In genomic region chr12:91515944-91516739, GRCh38 we compare ENCODE assay signal across 23 cellular contexts.
DNase-seq lines count a peak whose midpoint lies in the region; ATAC-seq, FAIRE-seq and TF ChIP-seq lines count a peak whose summit lies in the region.
"Had no signal": no experiment of that assay in that cellular context is flagged by ENCODE, and none has a peak within 500 bp of the region (broad histone marks: within the 10 kb centered on the region; RNA-seq: fewer than 3 reads in every experiment).

No MANE protein-coding gene starts in this region.

- POLR2A ChIA-PET in A549 (lab: Yijun Ruan, JAX) = no interaction called here
- POLR2A ChIA-PET in CD8-positive, alpha-beta T cell (lab: Charles Lee) = no interaction called here

- no peaks in the 10 kb centered on the region for H3K9me3 Mint-ChIP-seq in CD8-positive, alpha-beta T cell

- H3K9ac ChIP-seq in colonic mucosa (ENCODE audit: low read depth in 2 of 2, low read length in 2 of 2) = no peak overlapping the region

- ATAC-seq in A549 (no peak), pancreas (peak in 3 of 4 donors; percentile 38 to 54 (median 51)), gastrocnemius medialis (no peak)
- ATAC-seq in CD8-positive, alpha-beta T cell = no peak

- H3K4me3 ChIP-seq in A549 = no peak overlapping the region
- no peak overlapping the region for H3K4me3 ChIP-seq in colonic mucosa
- H3K4me3 ChIP-seq in pancreas = no peak overlapping the region
- no peak overlapping the region for H3K4me3 ChIP-seq in gastrocnemius medialis
- H3K4me3 ChIP-seq in CD8-positive, alpha-beta T cell (ENCODE audit: low read depth, low read length) = no peak overlapping the region
- H3K4me3 ChIP-seq: PC-9 had no signal

- DNase-seq in A549 (ENCODE audit: low read depth in 1 of 2, low spot score in 1 of 2) = no peak
- DNase-seq in NCI-H82 treated with DMSO at 0.1 percent for 48 hours (lab: John Stamatoyannopoulos, UW; ENCODE audit: unreplicated experiment) = peak; percentile 16
- DNase-seq in colonic mucosa = no peak
- DNase-seq in pancreas = no peak
- DNase-seq in gastrocnemius medialis = no peak
- no peak for DNase-seq in activated CD4-positive, alpha-beta T cell treated with anti-CD3 and anti-CD28 coated beads, Interleukin-2, amount 50 U/mL, for 4 hours
- DNase-seq in CD8-positive, alpha-beta T cell = no peak
- DNase-seq: CD4-positive, CD25-positive, alpha-beta regulatory T cell; COR-L47; DMS 273 treated with DMSO at 0.1 percent for 48 hours; DMS79 treated with DMSO at 0.1 percent for 48 hours; NCI-H1092; NCI-H1436; NCI-H187 treated with DMSO at 0.1 percent for 48 hours; NCI-H226; NCI-H510A treated with DMSO at 0.1 percent for 48 hours; NCI-H774; PC-9; RPMI8226; SHP77; SW 1271 had no signal

- no peak for TF ChIP-seq CTCF in A549 (IDR thresholded peaks at IDR 0.05)
- no peak for TF ChIP-seq CTCF in colonic mucosa (IDR thresholded peaks at IDR 0.05)
- TF ChIP-seq CTCF in pancreas (IDR thresholded peaks at IDR 0.05) = no peak
- no peak for TF ChIP-seq CTCF in gastrocnemius medialis (IDR thresholded peaks at IDR 0.05 in 4 of 5, conservative IDR thresholded peaks at IDR 0.05 in 1 of 5)
- TF ChIP-seq CTCF in CD8-positive, alpha-beta T cell (IDR thresholded peaks at IDR 0.05) = no peak

- H3K9me3 ChIP-seq in A549 (no peaks in the 10 kb centered on the region), colonic mucosa (no peaks in the 10 kb centered on the region), pancreas (no peaks in the 10 kb centered on the region), gastrocnemius medialis (no peaks in the 10 kb centered on the region)
- no peaks in the 10 kb centered on the region for H3K9me3 ChIP-seq in CD8-positive, alpha-beta T cell (ENCODE audit: low read length)

- no peak for TF ChIP-seq RAD21 in A549 (conservative IDR thresholded peaks at IDR 0.05 in 1 of 2, IDR thresholded peaks at IDR 0.05 in 1 of 2)

- H3K27me3 Mint-ChIP-seq in CD8-positive, alpha-beta T cell (ENCODE audit: low read depth) = peaks cover 14% of the 10 kb centered on the region

- H3K4me1 ChIP-seq in A549 (no peaks in the 10 kb centered on the region), colonic mucosa (no peaks in the 10 kb centered on the region), pancreas (peaks cover 0 to 6% (median 0%) of the 10 kb centered on the region in 3 donors), gastrocnemius medialis (no peaks in the 10 kb centered on the region)
- no peaks in the 10 kb centered on the region for H3K4me1 ChIP-seq in CD8-positive, alpha-beta T cell (ENCODE audit: insufficient read depth, low read length)

- H3K36me3 Mint-ChIP-seq in CD8-positive, alpha-beta T cell = no peaks in the 10 kb centered on the region
- H3K36me3 Mint-ChIP-seq: CD4-positive, CD25-positive, alpha-beta regulatory T cell had no signal

- no peak for TF ChIP-seq POLR2A in A549 (IDR thresholded peaks at IDR 0.05; ENCODE audit: low read length)
- TF ChIP-seq POLR2A in gastrocnemius medialis (IDR thresholded peaks at IDR 0.05) = no peak

- intact Hi-C loops in colonic mucosa (cut with DNase I) = no loop called here
- intact Hi-C loops in pancreas (cut with DNase I) = no loop called here
- intact Hi-C loops in gastrocnemius medialis (cut with DNase I; ENCODE audit: low total_unique reads) = no loop called here
- intact Hi-C loops in CD8-positive, alpha-beta T cell (cut with DNase I, micrococcal nuclease) = no loop called here

- no peak overlapping the region for H3K4me3 Mint-ChIP-seq in CD8-positive, alpha-beta T cell
- H3K4me3 Mint-ChIP-seq: CD4-positive, CD25-positive, alpha-beta regulatory T cell had no signal

- CTCF ChIA-PET in A549 (lab: Yijun Ruan, JAX) = interaction anchor here (1.0 kb wide), 1 partner anchor 134 kb away, joined by 3 read pairs; no protein-coding TSS in a partner anchor
- CTCF ChIA-PET in CD8-positive, alpha-beta T cell (lab: Charles Lee) = interaction anchor here (0.6 kb wide), 1 partner anchor 1095 kb away, joined by 3 read pairs; no protein-coding TSS in a partner anchor

- H3K27me3 ChIP-seq in colonic mucosa (no peaks in the 10 kb centered on the region), pancreas (no peaks in the 10 kb centered on the region), gastrocnemius medialis (no peaks in the 10 kb centered on the region)
- no peaks in the 10 kb centered on the region for H3K27me3 ChIP-seq in CD8-positive, alpha-beta T cell (ENCODE audit: insufficient read depth, low read length)

- H3K27ac ChIP-seq in A549 = no peak overlapping the region
- H3K27ac ChIP-seq in colonic mucosa = peak overlapping the region; percentile 61
- no peak overlapping the region for H3K27ac ChIP-seq in pancreas
- H3K27ac ChIP-seq in gastrocnemius medialis = no peak overlapping the region
- no peak overlapping the region for H3K27ac ChIP-seq in CD8-positive, alpha-beta T cell (ENCODE audit: low read depth, low read length)
- H3K27ac ChIP-seq: PC-9 had no signal

- in situ Hi-C loops in gastrocnemius medialis (cut with MboI; ENCODE audit: low sequenced_read_pairs in 4 of 4) = no loop called here

- no peak for TF ChIP-seq EP300 in A549 (IDR thresholded peaks at IDR 0.05)

- H3K4me1 Mint-ChIP-seq in CD8-positive, alpha-beta T cell (ENCODE audit: low read depth) = no peaks in the 10 kb centered on the region
- H3K4me1 Mint-ChIP-seq: CD4-positive, CD25-positive, alpha-beta regulatory T cell had no signal

- no peak overlapping the region for H3K4me2 ChIP-seq in A549
- H3K4me2 ChIP-seq: PC-9 had no signal

- WGBS in A549 (ENCODE audit: missing lambda C conversion rate) = 30% methylated on average over 5 of the region's 5 CpGs
- 36 to 40% methylated on average over 5 of the region's 5 CpGs for WGBS in pancreas, 2 donors

- no peak overlapping the region for H3K27ac Mint-ChIP-seq in CD8-positive, alpha-beta T cell
- H3K27ac Mint-ChIP-seq: CD4-positive, CD25-positive, alpha-beta regulatory T cell had no signal

- FAIRE-seq in A549 (lab: Jason Lieb, UNC) (no peak), pancreas (lab: Jason Lieb, UNC) (peak; percentile 49)
- FAIRE-seq: H54, HTR-8/SVneo had no signal

- H3K36me3 ChIP-seq in colonic mucosa (no peaks in the 10 kb centered on the region), pancreas (no peaks in the 10 kb centered on the region), gastrocnemius medialis (no peaks in the 10 kb centered on the region)
- no peaks in the 10 kb centered on the region for H3K36me3 ChIP-seq in CD8-positive, alpha-beta T cell (ENCODE audit: insufficient read depth, low read length)

TF ChIP-seq in A549, 52 proteins besides CTCF, POLR2A, EP300 and RAD21:
- no peak for TF ChIP-seq CBX2 (IDR thresholded peaks at IDR 0.05; ENCODE audit: borderline replicate concordance, low read depth)
- no peak for TF ChIP-seq EHF (CRISPR knock-in tag; IDR thresholded peaks at IDR 0.05)
- no peak for TF ChIP-seq BCL3 (IDR thresholded peaks at IDR 0.05)
- peak; percentile 66 for TF ChIP-seq MAFK (IDR thresholded peaks at IDR 0.05; ENCODE audit: partially characterized antibody)
TF ChIP-seq in A549: peak in this region for 1.

Comparison
In these comparisons a context has a peak if more than half of its experiments do, and no peak if none do; other contexts are left out.
1. ATAC-seq: peak in pancreas (3 of 4); none in A549 (0 of 2), gastrocnemius medialis (0 of 2) and CD8-positive, alpha-beta T cell (single experiment).